7 cellular contexts compared by ENCODE assay signal in genomic region chr14:31556191-31556590, GRCh38.
"Had no signal": no experiment of that assay in that cellular context is flagged by ENCODE, and none has a peak within 500 bp of the region (broad histone marks: within the 10 kb centered on the region; RNA-seq: fewer than 3 reads in every experiment).

No MANE protein-coding gene starts in this region.

- H3K9me3 Mint-ChIP-seq: HFFc6 had no signal

- H3K4me2 ChIP-seq: GM23338 had no signal

- H3K4me1 Mint-ChIP-seq: GM23338 had no signal

- H3K4me3 ChIP-seq: GM23338, HAP-1 had no signal

- DNase-seq: H7, HFFc6, KBM-7 had no signal

- H2AFZ ChIP-seq: GM23338 had no signal

- H3K4me3 Mint-ChIP-seq: GM23338, HFFc6, IgD-negative memory B cell had no signal

- H3K27me3 Mint-ChIP-seq: IgD-negative memory B cell had no signal

- H3K27ac Mint-ChIP-seq: GM23338, HFFc6, IgD-negative memory B cell had no signal

- H3K36me3 ChIP-seq: HAP-1 had no signal

- H3K27ac ChIP-seq: HL-60 had no signal

- H3K4me1 ChIP-seq: HAP-1 had no signal
